19 cellular contexts compared by ENCODE assay signal in the genomic region with DNA sequence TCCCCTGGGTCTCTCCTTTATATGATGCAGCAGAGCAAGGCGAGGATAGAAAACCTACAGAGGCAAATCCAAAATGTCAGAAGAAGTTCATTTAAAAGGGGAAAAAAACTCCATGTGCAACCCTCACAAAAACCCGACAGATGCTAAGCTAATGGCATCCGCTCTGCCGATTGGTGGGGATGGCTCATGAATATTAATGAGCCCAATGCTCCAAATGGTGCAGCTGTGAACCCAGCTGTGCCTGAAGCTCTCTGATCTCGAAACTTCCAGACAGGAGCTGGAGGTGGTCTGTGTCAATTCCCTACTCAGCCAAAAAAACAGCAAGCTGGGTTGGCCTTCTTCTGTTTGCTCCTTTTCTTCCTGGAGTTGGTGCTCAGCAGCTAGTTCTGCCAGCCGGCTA. TPM values are rescaled to one million over a fixed set of nuclear protein-coding genes. Genes with fewer than 3 reads are reported as not detected.
DNase-seq lines count a peak whose midpoint lies in the region; ATAC-seq and TF ChIP-seq lines count a peak whose summit lies in the region.
"Had no signal": no experiment of that assay in that cellular context is flagged by ENCODE, and none has a peak within 500 bp of the region (broad histone marks: within the 10 kb centered on the region; RNA-seq: fewer than 3 reads in every experiment).

No MANE protein-coding gene starts in this region.

- H3K4me3 Mint-ChIP-seq in activated T-cell treated with anti-CD3 and anti-CD28 coated beads, Interleukin-2, amount 50 U/mL, for 72 hours: no peak overlapping the region
- no peak overlapping the region for H3K4me3 Mint-ChIP-seq in CD4-positive, alpha-beta T cell
- H3K4me3 Mint-ChIP-seq: activated naive CD4-positive, alpha-beta T cell treated with anti-CD3 and anti-CD28 coated beads for 36 hours; CD8-positive, alpha-beta T cell; HFFc6; T-cell had no signal

- no peak for TF ChIP-seq CTCF in CD4-positive, alpha-beta T cell (IDR thresholded peaks at IDR 0.05)

- no peaks in the 10 kb centered on the region for H3K9me3 ChIP-seq in CD4-positive, alpha-beta T cell (ENCODE audit: control insufficient read depth, low read length)

- H3K27me3 ChIP-seq in CD4-positive, alpha-beta T cell (ENCODE audit: control insufficient read depth, insufficient read depth, low read length): no peaks in the 10 kb centered on the region

- H3K27me3 Mint-ChIP-seq in activated T-cell treated with anti-CD3 and anti-CD28 coated beads, Interleukin-2, amount 50 U/mL, for 72 hours (ENCODE audit: low read depth): no peaks in the 10 kb centered on the region
- no peaks in the 10 kb centered on the region for H3K27me3 Mint-ChIP-seq in CD4-positive, alpha-beta T cell
- H3K27me3 Mint-ChIP-seq: T-cell had no signal

- intact Hi-C loops in CD4-positive, alpha-beta T cell (cut with DNase I, micrococcal nuclease): no loop called here
- intact Hi-C loops in left colon (cut with DNase I, micrococcal nuclease): loop anchor here in 1 of 2 donors (5.0 kb wide), 1 partner anchor 96 kb away; no protein-coding TSS in a partner anchor

- no peak for ATAC-seq in activated T-cell treated with anti-CD3 and anti-CD28 coated beads, Interleukin-2, amount 50 U/mL, for 72 hours (replicated peaks in 1 of 2)
- no peak for ATAC-seq in CD4-positive, alpha-beta T cell (ENCODE audit: poor library complexity)
- ATAC-seq in GM18868 (IDR thresholded peaks at IDR 0.05; ENCODE audit: unreplicated experiment) (no peak), left colon (no peak)
- ATAC-seq: CD8-positive, alpha-beta T cell; T-cell had no signal

- H3K27ac ChIP-seq in angular gyrus (ENCODE audit: low read depth, low read length) (peak overlapping the region; percentile 97), substantia nigra (ENCODE audit: low read depth, low read length, poor library complexity, severe bottlenecking) (peak overlapping the region; percentile 100)
- no peak overlapping the region for H3K27ac ChIP-seq in CD4-positive, alpha-beta T cell (ENCODE audit: low read depth, low read length)
- H3K27ac ChIP-seq: VCaP had no signal

- CTCF ChIA-PET in CD4-positive, alpha-beta T cell (lab: Charles Lee): no interaction called here

- H3K27ac Mint-ChIP-seq in activated T-cell treated with anti-CD3 and anti-CD28 coated beads, Interleukin-2, amount 50 U/mL, for 72 hours: peak overlapping the region; percentile 61
- no peak overlapping the region for H3K27ac Mint-ChIP-seq in CD4-positive, alpha-beta T cell
- H3K27ac Mint-ChIP-seq: CD8-positive, alpha-beta T cell; HFFc6; T-cell had no signal

- no peak for DNase-seq in activated T-cell treated with anti-CD3 and anti-CD28 coated beads, Interleukin-2, amount 50 U/mL, for 72 hours
- no peak for DNase-seq in activated T-cell treated with anti-CD3 and anti-CD28 coated beads for 4 hours
- peak; percentile 87 for DNase-seq in medulla oblongata (ENCODE audit: extremely low spot score)
- DNase-seq in substantia nigra (lab: John Stamatoyannopoulos, UW): peak in 42 of 49 donors; percentile 13 to 86 (median 50)
- DNase-seq in CD4-positive, alpha-beta T cell: no peak
- DNase-seq in left colon: no peak
- DNase-seq: ACHN; activated naive CD4-positive, alpha-beta T cell treated with anti-CD3 and anti-CD28 coated beads for 36 hours; CD8-positive, alpha-beta T cell; effector CD4-positive, alpha-beta T cell; HFFc6; kidney glomerular epithelial cell; NCI-H187 treated with DMSO at 0.1 percent for 48 hours; NK-92 treated with Interleukin-12 subunit alpha and Interleukin-12 subunit beta, amount 100 ng/mL, for 24 hours; retina; T-cell had no signal

- H3K4me1 Mint-ChIP-seq in activated T-cell treated with anti-CD3 and anti-CD28 coated beads, Interleukin-2, amount 50 U/mL, for 72 hours (ENCODE audit: low read depth): peaks cover 6% of the 10 kb centered on the region
- no peaks in the 10 kb centered on the region for H3K4me1 Mint-ChIP-seq in CD4-positive, alpha-beta T cell (ENCODE audit: low read depth)
- H3K4me1 Mint-ChIP-seq: T-cell had no signal

- POLR2A ChIA-PET in CD4-positive, alpha-beta T cell (lab: Charles Lee): interaction anchor here (1.0 to 1.9 kb wide), 3 partner anchors 10 to 22 kb away, joined by 3 to 12 read pairs (median 3); a partner anchor contains a TSS

- no peaks in the 10 kb centered on the region for H3K9me3 Mint-ChIP-seq in activated T-cell treated with anti-CD3 and anti-CD28 coated beads, Interleukin-2, amount 50 U/mL, for 72 hours
- H3K9me3 Mint-ChIP-seq in CD4-positive, alpha-beta T cell: no peaks in the 10 kb centered on the region
- H3K9me3 Mint-ChIP-seq: activated naive CD4-positive, alpha-beta T cell treated with anti-CD3 and anti-CD28 coated beads for 36 hours; CD8-positive, alpha-beta T cell; HFFc6; T-cell had no signal

- peaks cover 0 to 17% of the 10 kb centered on the region in 2 donors for H3K36me3 Mint-ChIP-seq in activated T-cell treated with anti-CD3 and anti-CD28 coated beads, Interleukin-2, amount 50 U/mL, for 72 hours (ENCODE audit: insufficient read depth in 2 of 2)
- H3K36me3 Mint-ChIP-seq in CD4-positive, alpha-beta T cell (ENCODE audit: low read depth): peaks cover 52% of the 10 kb centered on the region

RNA-seq across cellular contexts. Expression of a gene that starts 15.5 kb away (rescaled TPM):
- 10 to 100 TPM; 30.5 to 30.6 TPM for total RNA-seq in activated T-cell treated with anti-CD3 and anti-CD28 coated beads, Interleukin-2, amount 50 U/mL, for 72 hours
- total RNA-seq in CD4-positive, alpha-beta T cell: 1 to 10 TPM; 6.8 to 8.7 TPM
- 10 to 100 TPM; 19.2 to 20.7 TPM for total RNA-seq in left colon

RNA-seq across cellular contexts. Expression of a gene that starts 21.8 kb away (rescaled TPM):
- 10 to 100 TPM; 47.0 to 62.3 TPM for total RNA-seq in activated T-cell treated with anti-CD3 and anti-CD28 coated beads, Interleukin-2, amount 50 U/mL, for 72 hours
- 1 to 10 TPM; 5.5 to 6.6 TPM for total RNA-seq in CD4-positive, alpha-beta T cell
- 10 to 100 TPM; 22.7 to 31.0 TPM for total RNA-seq in left colon

Comparison
In these comparisons a context has a peak if more than half of its experiments do, and no peak if none do; other contexts are left out.
1. DNase-seq: peak in medulla oblongata (single experiment) and substantia nigra (42 of 49); none in activated T-cell treated with anti-CD3 and anti-CD28 coated beads, Interleukin-2, amount 50 U/mL, for 72 hours (0 of 2), activated T-cell treated with anti-CD3 and anti-CD28 coated beads for 4 hours (single experiment), CD4-positive, alpha-beta T cell (0 of 10) and left colon (0 of 2).